30 cellular contexts compared by ENCODE assay signal in the genomic region with DNA sequence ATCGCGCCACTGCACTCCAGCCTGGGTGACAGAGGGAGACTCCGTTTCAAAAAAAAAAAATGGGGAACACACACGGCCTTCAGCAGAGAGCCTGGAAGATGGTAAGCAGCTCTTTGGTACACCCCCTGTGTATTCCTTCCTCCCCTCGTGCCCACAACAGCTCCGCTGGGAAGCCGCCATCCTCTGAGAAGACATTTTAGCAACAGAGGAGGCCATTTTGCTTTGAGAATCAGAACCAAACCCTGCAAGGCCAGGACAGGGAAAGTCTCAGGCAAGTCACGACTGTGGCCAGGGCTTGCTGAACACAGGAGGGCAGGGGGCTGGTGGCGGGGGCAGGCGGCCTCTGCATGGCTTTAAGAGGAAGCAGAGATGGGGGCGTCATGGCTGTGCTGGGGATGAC. TPM values are rescaled to one million over a fixed set of nuclear protein-coding genes. Genes with fewer than 3 reads are reported as not detected.
"Had no signal": no experiment of that assay in that cellular context is flagged by ENCODE, and none has a peak within 500 bp of the region (broad histone marks: within the 10 kb centered on the region; RNA-seq: fewer than 3 reads in every experiment).

No MANE protein-coding gene starts in this region.

- H3K9me3 ChIP-seq: ascending aorta, colonic mucosa, gastrocnemius medialis had no signal

- H3K4me3 ChIP-seq: ascending aorta, breast epithelium, cardiac muscle cell, colonic mucosa, dorsolateral prefrontal cortex, esophagus muscularis mucosa, gastrocnemius medialis, heart right ventricle had no signal

- H3K36me3 ChIP-seq: ascending aorta, breast epithelium, cardiac muscle cell, colonic mucosa, esophagus muscularis mucosa, gastrocnemius medialis, heart right ventricle, WERI-Rb-1 had no signal

- H3K27me3 ChIP-seq: ascending aorta, breast epithelium, cardiac muscle cell, colonic mucosa, foreskin keratinocyte had no signal

- H3K27ac ChIP-seq: ascending aorta, breast epithelium, cardiac muscle cell, colonic mucosa, dorsolateral prefrontal cortex, esophagus muscularis mucosa, foreskin keratinocyte, gastrocnemius medialis, heart right ventricle, WERI-Rb-1 had no signal

- ATAC-seq: activated CD4-positive, CD25-positive, alpha-beta regulatory T cell treated with anti-CD3 and anti-CD28 coated beads, Interleukin-2, amount 50 U/mL, for 24 hours; activated CD8-positive, alpha-beta T cell treated with anti-CD3 and anti-CD28 coated beads for 36 hours; activated T-cell treated with anti-CD3 and anti-CD28 coated beads, Interleukin-2, amount 50 U/mL, for 4 hours; activated T-helper 17 cell treated with anti-CD3 and anti-CD28 coated beads, Interleukin-2, amount 50 U/mL, for 72 hours; foreskin keratinocyte; gastrocnemius medialis; heart right ventricle; T-helper 17 cell had no signal

- DNase-seq: activated B cell treated with CpG ODN at 0.5 μM for 24 hours; activated CD4-positive, alpha-beta T cell treated with anti-CD3 and anti-CD28 coated beads for 48 hours; activated CD4-positive, alpha-beta T cell treated with anti-CD3 and anti-CD28 coated beads, Interleukin-2, amount 50 U/mL, for 1 hour; activated CD4-positive, alpha-beta T cell treated with anti-CD3 and anti-CD28 coated beads, Interleukin-2, amount 50 U/mL, for 48 hours; activated CD8-positive, alpha-beta memory T cell treated with anti-CD3 and anti-CD28 coated beads for 24 hours; activated CD8-positive, alpha-beta T cell treated with anti-CD3 and anti-CD28 coated beads for 36 hours; activated effector memory CD4-positive, alpha-beta T cell treated with Interleukin-2 at 50 U/mL for 16 hours; activated naive CD4-positive, alpha-beta T cell treated with anti-CD3 and anti-CD28 coated beads for 36 hours; activated naive CD8-positive, alpha-beta T cell treated with anti-CD3 and anti-CD28 coated beads, Interleukin-2, amount 10 ng/mL, durations not matched to agents 7 days and 5 days; activated T-cell treated with anti-CD3 and anti-CD28 coated beads, Interleukin-2, amount 50 U/mL, for 4 hours; central memory CD4-positive, alpha-beta T cell; cerebellar nuclear complex; colonic mucosa; dorsolateral prefrontal cortex; effector memory CD4-positive, alpha-beta T cell; erythroblast; foreskin keratinocyte; gastrocnemius medialis; glutamatergic neuron; heart right ventricle; T-helper 1 cell; T-helper 17 cell; T1000; WERI-Rb-1 had no signal

- H3K4me1 ChIP-seq: ascending aorta, breast epithelium, gastrocnemius medialis had no signal

RNA-seq across cellular contexts. Expression of a gene that starts 58.9 kb away (rescaled TPM):
- total RNA-seq: activated B cell treated with CpG ODN at 0.5 μM for 24 hours; activated CD8-positive, alpha-beta T cell treated with anti-CD3 and anti-CD28 coated beads for 36 hours; activated naive CD4-positive, alpha-beta T cell treated with anti-CD3 and anti-CD28 coated beads for 36 hours; activated naive CD8-positive, alpha-beta T cell treated with anti-CD3 and anti-CD28 coated beads, Interleukin-2, amount 10 ng/mL, durations not matched to agents 7 days and 5 days; activated T-cell treated with anti-CD3 and anti-CD28 coated beads, Interleukin-2, amount 50 U/mL, for 4 hours; activated T-helper 17 cell treated with anti-CD3 and anti-CD28 coated beads, Interleukin-2, amount 50 U/mL, for 72 hours; ascending aorta; breast epithelium; cardiac muscle cell; colonic mucosa; dorsolateral prefrontal cortex; esophagus muscularis mucosa; foreskin keratinocyte; gastrocnemius medialis; heart right ventricle; T-helper 17 cell had no signal
- polyA plus RNA-seq: cardiac muscle cell, foreskin keratinocyte, heart right ventricle had no signal
